Comparison of ENCODE assay signal across 2 cellular contexts in genomic region chr1:47399138-47399840, GRCh38.
TF ChIP-seq lines count a peak whose summit lies in the region.

No MANE protein-coding gene starts in this region.

TF ChIP-seq in HepG2, 621 proteins besides CTCF, POLR2A, EP300 and RAD21:
- no peak for TF ChIP-seq ZNF513 (CRISPR knock-in tag; conservative IDR thresholded peaks at IDR 0.05)
- no peak for TF ChIP-seq TCF7 (IDR thresholded peaks at IDR 0.05; ENCODE audit: low read depth)
- TF ChIP-seq, protein P1, sequence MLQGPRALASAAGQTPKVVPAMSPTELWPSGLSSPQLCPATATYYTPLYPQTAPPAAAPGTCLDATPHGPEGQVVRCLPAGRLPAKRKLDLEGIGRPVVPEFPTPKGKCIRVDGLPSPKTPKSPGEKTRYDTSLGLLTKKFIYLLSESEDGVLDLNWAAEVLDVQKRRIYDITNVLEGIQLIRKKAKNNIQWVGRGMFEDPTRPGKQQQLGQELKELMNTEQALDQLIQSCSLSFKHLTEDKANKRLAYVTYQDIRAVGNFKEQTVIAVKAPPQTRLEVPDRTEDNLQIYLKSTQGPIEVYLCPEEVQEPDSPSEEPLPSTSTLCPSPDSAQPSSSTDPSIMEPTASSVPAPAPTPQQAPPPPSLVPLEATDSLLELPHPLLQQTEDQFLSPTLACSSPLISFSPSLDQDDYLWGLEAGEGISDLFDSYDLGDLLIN (CRISPR knock-in tag; IDR thresholded peaks at IDR 0.05; ENCODE audit: borderline replicate concordance): no peak
- peak; percentile 69 to 78 for TF ChIP-seq MAFK (conservative IDR thresholded peaks at IDR 0.05 in 1 of 2, IDR thresholded peaks at IDR 0.05 in 1 of 2; ENCODE audit: low read length in 2 of 2)
- no peak for TF ChIP-seq REXO4 (CRISPR knock-in tag; IDR thresholded peaks at IDR 0.05; ENCODE audit: borderline replicate concordance)
- TF ChIP-seq CENPBD1 (CRISPR knock-in tag; IDR thresholded peaks at IDR 0.05; ENCODE audit: borderline replicate concordance, low read depth): no peak
- TF ChIP-seq AHR (CRISPR knock-in tag; IDR thresholded peaks at IDR 0.05): no peak
- no peak for TF ChIP-seq BRCA1 (CRISPR knock-in tag; IDR thresholded peaks at IDR 0.05)
- peak; percentile 74 for TF ChIP-seq MAFF (IDR thresholded peaks at IDR 0.05; ENCODE audit: low read depth, low read length)

TF ChIP-seq in K562, 482 proteins besides CTCF, POLR2A, EP300 and RAD21:
- TF ChIP-seq ATF7 (IDR thresholded peaks at IDR 0.05) (no peak), ZNF316 (IDR thresholded peaks at IDR 0.05) (peak; percentile 62), ELF2 (CRISPR knock-in tag; IDR thresholded peaks at IDR 0.05) (no peak), ZNF197 (CRISPR knock-in tag; IDR thresholded peaks at IDR 0.05; ENCODE audit: low read depth) (no peak), CREB1 (IDR thresholded peaks at IDR 0.05) (no peak), CREB1 (CRISPR knock-in tag; IDR thresholded peaks at IDR 0.05) (no peak), MAFG (tag; conservative IDR thresholded peaks at IDR 0.05) (peak; percentile 27; the same call in 1 of the 2 replicates), C11orf30 (IDR thresholded peaks at IDR 0.05; ENCODE audit: low read depth) (peak; percentile 41; the same call in 1 of the 2 replicates), MAFF (IDR thresholded peaks at IDR 0.05; ENCODE audit: low read length) (peak; percentile 15; the same call in 1 of the 2 replicates)
